ENCODE assay signal across 1 cellular context in genomic region chr2:72809095-72809494, GRCh38.
TF ChIP-seq lines count a peak whose summit lies in the region.

No MANE protein-coding gene starts in this region.

TF ChIP-seq in HEK293, 187 proteins besides CTCF, POLR2A, EP300 and RAD21 (continued from another document):
- TF ChIP-seq, protein P1, sequence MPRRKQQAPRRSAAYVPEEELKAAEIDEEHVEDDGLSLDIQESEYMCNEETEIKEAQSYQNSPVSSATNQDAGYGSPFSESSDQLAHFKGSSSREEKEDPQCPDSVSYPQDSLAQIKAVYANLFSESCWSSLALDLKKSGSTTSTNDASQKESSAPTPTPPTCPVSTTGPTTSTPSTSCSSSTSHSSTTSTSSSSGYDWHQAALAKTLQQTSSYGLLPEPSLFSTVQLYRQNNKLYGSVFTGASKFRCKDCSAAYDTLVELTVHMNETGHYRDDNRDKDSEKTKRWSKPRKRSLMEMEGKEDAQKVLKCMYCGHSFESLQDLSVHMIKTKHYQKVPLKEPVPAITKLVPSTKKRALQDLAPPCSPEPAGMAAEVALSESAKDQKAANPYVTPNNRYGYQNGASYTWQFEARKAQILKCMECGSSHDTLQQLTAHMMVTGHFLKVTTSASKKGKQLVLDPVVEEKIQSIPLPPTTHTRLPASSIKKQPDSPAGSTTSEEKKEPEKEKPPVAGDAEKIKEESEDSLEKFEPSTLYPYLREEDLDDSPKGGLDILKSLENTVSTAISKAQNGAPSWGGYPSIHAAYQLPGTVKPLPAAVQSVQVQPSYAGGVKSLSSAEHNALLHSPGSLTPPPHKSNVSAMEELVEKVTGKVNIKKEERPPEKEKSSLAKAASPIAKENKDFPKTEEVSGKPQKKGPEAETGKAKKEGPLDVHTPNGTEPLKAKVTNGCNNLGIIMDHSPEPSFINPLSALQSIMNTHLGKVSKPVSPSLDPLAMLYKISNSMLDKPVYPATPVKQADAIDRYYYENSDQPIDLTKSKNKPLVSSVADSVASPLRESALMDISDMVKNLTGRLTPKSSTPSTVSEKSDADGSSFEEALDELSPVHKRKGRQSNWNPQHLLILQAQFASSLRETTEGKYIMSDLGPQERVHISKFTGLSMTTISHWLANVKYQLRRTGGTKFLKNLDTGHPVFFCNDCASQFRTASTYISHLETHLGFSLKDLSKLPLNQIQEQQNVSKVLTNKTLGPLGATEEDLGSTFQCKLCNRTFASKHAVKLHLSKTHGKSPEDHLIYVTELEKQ (tag by site-specific recombination; IDR thresholded peaks at IDR 0.05; ENCODE audit: borderline replicate concordance), result no peak
